Comparison of ENCODE assay signal across 13 cellular contexts in genomic region chr1:66168919-66169725, GRCh38.
DNase-seq lines count a peak whose midpoint lies in the region; ATAC-seq and TF ChIP-seq lines count a peak whose summit lies in the region.
"Had no signal": no experiment of that assay in that cellular context is flagged by ENCODE, and none has a peak within 500 bp of the region (broad histone marks: within the 10 kb centered on the region; RNA-seq: fewer than 3 reads in every experiment).

No MANE protein-coding gene starts in this region.

- H3K36me3 ChIP-seq in HEK293 (ENCODE audit: control insufficient read depth in 2 of 2, insufficient read depth in 1 of 2, low read length in 2 of 2): no peaks in the 10 kb centered on the region
- no peaks in the 10 kb centered on the region for H3K36me3 ChIP-seq in spleen
- H3K36me3 ChIP-seq: heart right ventricle, SJCRH30 had no signal

- no peak overlapping the region for H3K4me3 Mint-ChIP-seq in T-helper 17 cell

- no peak overlapping the region for H3K27ac ChIP-seq in HEK293 (ENCODE audit: extremely low read depth, low read depth, low read length)
- H3K27ac ChIP-seq in spleen: no peak overlapping the region
- H3K27ac ChIP-seq: heart right ventricle, SJCRH30 had no signal

- H3K4me1 ChIP-seq in HEK293 (ENCODE audit: control insufficient read depth, insufficient read depth, low read length) (no peaks in the 10 kb centered on the region), spleen (no peaks in the 10 kb centered on the region)
- H3K4me1 ChIP-seq: heart right ventricle had no signal

- H3K4me1 Mint-ChIP-seq in T-helper 17 cell: peaks cover 15% of the 10 kb centered on the region

- H3K4me3 ChIP-seq in HEK293 (ENCODE audit: low read depth, low read length): no peak overlapping the region
- H3K4me3 ChIP-seq in spleen: no peak overlapping the region
- H3K4me3 ChIP-seq: heart right ventricle, SJCRH30 had no signal

- no peaks in the 10 kb centered on the region for H3K27me3 ChIP-seq in spleen (replicated peaks in 1 of 7)
- H3K27me3 ChIP-seq: SJCRH30 had no signal

- H3K27ac Mint-ChIP-seq in T-helper 17 cell: peak overlapping the region; percentile 67

- CTCF ChIA-PET in HEK293 (lab: Yijun Ruan, JAX): interaction anchor here (0.5 to 1.4 kb wide), 4 partner anchors 72 to 955 kb away, joined by 3 read pairs; no protein-coding TSS in a partner anchor

- intact Hi-C loops in spleen (cut with DNase I; ENCODE audit: low total_unique reads): no loop called here

- 47 to 62% (median 53%) methylated on average over 6 of the region's 6 CpGs for WGBS in spleen, 5 donors

- no peaks in the 10 kb centered on the region for H3K36me3 Mint-ChIP-seq in T-helper 17 cell (ENCODE audit: low read depth)

- TF ChIP-seq CTCF in HEK293 (tag by site-specific recombination; IDR thresholded peaks at IDR 0.05) (no peak), spleen (IDR thresholded peaks at IDR 0.05 in 8 of 11, conservative IDR thresholded peaks at IDR 0.05 in 3 of 11) (no peak)

- no peaks in the 10 kb centered on the region for H3K27me3 Mint-ChIP-seq in T-helper 17 cell

- no peak for TF ChIP-seq POLR2A in spleen (IDR thresholded peaks at IDR 0.05)

- DNase-seq in DMS53 treated with DMSO at 0.1 percent for 48 hours (lab: John Stamatoyannopoulos, UW; ENCODE audit: unreplicated experiment) (peak; percentile 39), T-helper 17 cell (no peak), medulla oblongata (ENCODE audit: extremely low spot score) (peak; percentile 39), spleen (no peak), NCI-H526 (lab: John Stamatoyannopoulos, UW) (no peak), foreskin melanocyte (no peak), DMS79 treated with DMSO at 0.1 percent for 48 hours (lab: John Stamatoyannopoulos, UW) (no peak)
- DNase-seq: activated CD4-positive, alpha-beta T cell treated with anti-CD3 and anti-CD28 coated beads for 1 hour; heart right ventricle; NCI-H1694 treated with DMSO at 0.1 percent for 48 hours; retina had no signal

- peak; percentile 94 for ATAC-seq in T-helper 17 cell
- ATAC-seq: heart right ventricle had no signal

- no peaks in the 10 kb centered on the region for H3K9me3 ChIP-seq in HEK293 (ENCODE audit: control insufficient read depth, insufficient read depth, low read depth, low read length)
- no peaks in the 10 kb centered on the region for H3K9me3 ChIP-seq in T-helper 17 cell (ENCODE audit: control insufficient read depth, low read length, poor library complexity, severe bottlenecking)
- H3K9me3 ChIP-seq in spleen: no peaks in the 10 kb centered on the region
- H3K9me3 ChIP-seq: heart right ventricle, SJCRH30 had no signal

- POLR2A ChIA-PET in HEK293 (lab: Yijun Ruan, JAX): no interaction called here

TF ChIP-seq in HEK293, 187 proteins besides CTCF, POLR2A, EP300 and RAD21 (continues in another document):
- TF ChIP-seq SP7 (tag by site-specific recombination; IDR thresholded peaks at IDR 0.05) (peak; percentile 98), OSR2 (tag by site-specific recombination; IDR thresholded peaks at IDR 0.05) (0 out of 2 replicates have a peak, but pooled peaks have one; percentile 13), ZNF629 (tag by site-specific recombination; IDR thresholded peaks at IDR 0.05) (peak; percentile 54), ZNF311 (tag by site-specific recombination; IDR thresholded peaks at IDR 0.05; ENCODE audit: borderline replicate concordance) (no peak), ZBTB20 (tag by site-specific recombination; IDR thresholded peaks at IDR 0.05) (peak; percentile 54; the same call in 1 of the 2 replicates), ZBTB44 (tag by site-specific recombination; IDR thresholded peaks at IDR 0.05) (0 out of 2 replicates have a peak, but pooled peaks have one; percentile 19), WT1 (tag by site-specific recombination; IDR thresholded peaks at IDR 0.05) (peak; percentile 53; the same call in 1 of the 2 replicates)
- TF ChIP-seq, protein P1, sequence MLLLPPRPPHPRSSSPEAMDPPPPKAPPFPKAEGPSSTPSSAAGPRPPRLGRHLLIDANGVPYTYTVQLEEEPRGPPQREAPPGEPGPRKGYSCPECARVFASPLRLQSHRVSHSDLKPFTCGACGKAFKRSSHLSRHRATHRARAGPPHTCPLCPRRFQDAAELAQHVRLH (tag by site-specific recombination; IDR thresholded peaks at IDR 0.05): peak; percentile 59; the same call in 1 of the 2 replicates
- TF ChIP-seq, protein P2, sequence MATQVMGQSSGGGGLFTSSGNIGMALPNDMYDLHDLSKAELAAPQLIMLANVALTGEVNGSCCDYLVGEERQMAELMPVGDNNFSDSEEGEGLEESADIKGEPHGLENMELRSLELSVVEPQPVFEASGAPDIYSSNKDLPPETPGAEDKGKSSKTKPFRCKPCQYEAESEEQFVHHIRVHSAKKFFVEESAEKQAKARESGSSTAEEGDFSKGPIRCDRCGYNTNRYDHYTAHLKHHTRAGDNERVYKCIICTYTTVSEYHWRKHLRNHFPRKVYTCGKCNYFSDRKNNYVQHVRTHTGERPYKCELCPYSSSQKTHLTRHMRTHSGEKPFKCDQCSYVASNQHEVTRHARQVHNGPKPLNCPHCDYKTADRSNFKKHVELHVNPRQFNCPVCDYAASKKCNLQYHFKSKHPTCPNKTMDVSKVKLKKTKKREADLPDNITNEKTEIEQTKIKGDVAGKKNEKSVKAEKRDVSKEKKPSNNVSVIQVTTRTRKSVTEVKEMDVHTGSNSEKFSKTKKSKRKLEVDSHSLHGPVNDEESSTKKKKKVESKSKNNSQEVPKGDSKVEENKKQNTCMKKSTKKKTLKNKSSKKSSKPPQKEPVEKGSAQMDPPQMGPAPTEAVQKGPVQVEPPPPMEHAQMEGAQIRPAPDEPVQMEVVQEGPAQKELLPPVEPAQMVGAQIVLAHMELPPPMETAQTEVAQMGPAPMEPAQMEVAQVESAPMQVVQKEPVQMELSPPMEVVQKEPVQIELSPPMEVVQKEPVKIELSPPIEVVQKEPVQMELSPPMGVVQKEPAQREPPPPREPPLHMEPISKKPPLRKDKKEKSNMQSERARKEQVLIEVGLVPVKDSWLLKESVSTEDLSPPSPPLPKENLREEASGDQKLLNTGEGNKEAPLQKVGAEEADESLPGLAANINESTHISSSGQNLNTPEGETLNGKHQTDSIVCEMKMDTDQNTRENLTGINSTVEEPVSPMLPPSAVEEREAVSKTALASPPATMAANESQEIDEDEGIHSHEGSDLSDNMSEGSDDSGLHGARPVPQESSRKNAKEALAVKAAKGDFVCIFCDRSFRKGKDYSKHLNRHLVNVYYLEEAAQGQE (tag by site-specific recombination; IDR thresholded peaks at IDR 0.05): peak; percentile 36; the same call in 1 of the 2 replicates
- TF ChIP-seq, protein P3, sequence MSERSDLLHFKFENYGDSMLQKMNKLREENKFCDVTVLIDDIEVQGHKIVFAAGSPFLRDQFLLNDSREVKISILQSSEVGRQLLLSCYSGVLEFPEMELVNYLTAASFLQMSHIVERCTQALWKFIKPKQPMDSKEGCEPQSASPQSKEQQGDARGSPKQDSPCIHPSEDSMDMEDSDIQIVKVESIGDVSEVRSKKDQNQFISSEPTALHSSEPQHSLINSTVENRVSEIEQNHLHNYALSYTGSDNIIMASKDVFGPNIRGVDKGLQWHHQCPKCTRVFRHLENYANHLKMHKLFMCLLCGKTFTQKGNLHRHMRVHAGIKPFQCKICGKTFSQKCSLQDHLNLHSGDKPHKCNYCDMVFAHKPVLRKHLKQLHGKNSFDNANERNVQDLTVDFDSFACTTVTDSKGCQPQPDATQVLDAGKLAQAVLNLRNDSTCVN (tag by site-specific recombination; optimal IDR thresholded peaks at IDR 0.05): no peak
- TF ChIP-seq, protein P4, sequence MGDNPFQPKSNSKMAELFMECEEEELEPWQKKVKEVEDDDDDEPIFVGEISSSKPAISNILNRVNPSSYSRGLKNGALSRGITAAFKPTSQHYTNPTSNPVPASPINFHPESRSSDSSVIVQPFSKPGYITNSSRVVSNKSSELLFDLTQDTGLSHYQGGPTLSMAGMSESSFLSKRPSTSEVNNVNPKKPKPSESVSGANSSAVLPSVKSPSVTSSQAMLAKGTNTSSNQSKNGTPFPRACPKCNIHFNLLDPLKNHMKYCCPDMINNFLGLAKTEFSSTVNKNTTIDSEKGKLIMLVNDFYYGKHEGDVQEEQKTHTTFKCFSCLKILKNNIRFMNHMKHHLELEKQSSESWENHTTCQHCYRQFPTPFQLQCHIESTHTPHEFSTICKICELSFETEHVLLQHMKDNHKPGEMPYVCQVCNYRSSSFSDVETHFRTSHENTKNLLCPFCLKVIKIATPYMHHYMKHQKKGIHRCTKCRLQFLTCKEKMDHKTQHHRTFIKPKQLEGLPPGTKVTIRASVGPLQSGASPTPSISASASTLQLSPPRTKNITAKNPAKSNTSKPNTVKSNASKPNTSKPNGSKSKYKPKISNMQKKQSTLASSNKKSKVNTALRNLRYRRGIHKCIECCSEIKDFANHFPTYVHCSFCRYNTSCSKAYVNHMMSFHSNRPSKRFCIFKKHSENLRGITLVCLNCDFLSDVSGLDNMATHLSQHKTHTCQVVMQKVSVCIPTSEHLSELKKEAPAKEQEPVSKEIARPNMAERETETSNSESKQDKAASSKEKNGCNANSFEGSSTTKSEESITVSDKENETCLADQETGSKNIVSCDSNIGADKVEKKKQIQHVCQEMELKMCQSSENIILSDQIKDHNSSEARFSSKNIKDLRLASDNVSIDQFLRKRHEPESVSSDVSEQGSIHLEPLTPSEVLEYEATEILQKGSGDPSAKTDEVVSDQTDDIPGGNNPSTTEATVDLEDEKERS (tag by site-specific recombination; IDR thresholded peaks at IDR 0.05): no peak

Comparison
In these comparisons a context has a peak if more than half of its experiments do, and no peak if none do; other contexts are left out.
1. DNase-seq: peak in DMS53 treated with DMSO at 0.1 percent for 48 hours (single experiment) and medulla oblongata (single experiment); none in T-helper 17 cell (0 of 3), spleen (single experiment), NCI-H526 (0 of 2), foreskin melanocyte (single experiment) and DMS79 treated with DMSO at 0.1 percent for 48 hours (single experiment).